17 cellular contexts compared by ENCODE assay signal in genomic region chr4:24991015-24991414, GRCh38. TPM values are rescaled to one million over a fixed set of nuclear protein-coding genes. Genes with fewer than 3 reads are reported as not detected.
DNase-seq lines count a peak whose midpoint lies in the region; ATAC-seq and TF ChIP-seq lines count a peak whose summit lies in the region.
"Had no signal": no experiment of that assay in that cellular context is flagged by ENCODE, and none has a peak within 500 bp of the region (broad histone marks: within the 10 kb centered on the region; RNA-seq: fewer than 3 reads in every experiment).

No MANE protein-coding gene starts in this region.

- H3K27ac ChIP-seq in brain microvascular endothelial cell, result no peak overlapping the region
- H3K27ac ChIP-seq: stomach had no signal

- no peak overlapping the region for H3K4me3 Mint-ChIP-seq in T-helper 17 cell
- H3K4me3 Mint-ChIP-seq: CD4-positive, alpha-beta T cell; natural killer cell treated with Interleukin-12 subunit alpha and Interleukin-12 subunit beta and Interleukin-15 and Interleukin-18, amount 100 ng/mL, for 72 hours had no signal

- ATAC-seq in T-helper 17 cell, result no peak
- ATAC-seq: activated naive CD4-positive, alpha-beta T cell treated with anti-CD3 and anti-CD28 coated beads, Interleukin-2, amount 50 U/mL, for 72 hours; natural killer cell treated with Interleukin-12 subunit alpha and Interleukin-12 subunit beta and Interleukin-15 and Interleukin-18, amount 100 ng/mL, for 72 hours had no signal

- no peaks in the 10 kb centered on the region for H3K36me3 ChIP-seq in brain microvascular endothelial cell (replicated peaks)
- H3K36me3 ChIP-seq: MG63, sigmoid colon, stomach had no signal

- H3K27ac Mint-ChIP-seq in T-helper 17 cell, result no peak overlapping the region
- H3K27ac Mint-ChIP-seq: activated naive CD4-positive, alpha-beta T cell treated with anti-CD3 and anti-CD28 coated beads, Interleukin-2, amount 50 U/mL, for 72 hours; CD4-positive, alpha-beta T cell; natural killer cell treated with Interleukin-12 subunit alpha and Interleukin-12 subunit beta and Interleukin-15 and Interleukin-18, amount 100 ng/mL, for 72 hours had no signal

- TF ChIP-seq CTCF in brain microvascular endothelial cell (IDR thresholded peaks at IDR 0.05; ENCODE audit: low read depth, low read length, missing control alignments), result no peak
- no peak for TF ChIP-seq CTCF in GM13976 (IDR thresholded peaks at IDR 0.05; ENCODE audit: borderline replicate concordance, control extremely low read depth, extremely low read depth, insufficient read depth, missing control alignments)

- no peaks in the 10 kb centered on the region for H3K4me1 Mint-ChIP-seq in T-helper 17 cell

- DNase-seq in HCEC 1CT (peak; percentile 32), brain microvascular endothelial cell (peak; percentile 34), glomerular visceral epithelial cell (ENCODE audit: extremely low spot score) (peak; percentile 40), skeletal muscle cell (ENCODE audit: low read depth) (peak; percentile 24), NCI-H2227 (lab: John Stamatoyannopoulos, UW; ENCODE audit: unreplicated experiment) (no peak), NCI-H2107 (lab: John Stamatoyannopoulos, UW) (no peak), T-helper 17 cell (no peak), GM13976 (ENCODE audit: low spot score) (no peak)
- DNase-seq: CD4-positive, alpha-beta T cell; GF-D8; glutamatergic neuron; H7; MG63; sigmoid colon; stomach had no signal

- no peaks in the 10 kb centered on the region for H3K27me3 ChIP-seq in brain microvascular endothelial cell (replicated peaks)
- H3K27me3 ChIP-seq: MG63, sigmoid colon, stomach had no signal

- H3K4me3 ChIP-seq in brain microvascular endothelial cell (ENCODE audit: low read depth, low read length) (no peak overlapping the region), skeletal muscle cell (ENCODE audit: low read depth, low read length) (no peak overlapping the region)
- H3K4me3 ChIP-seq: MG63, sigmoid colon, stomach had no signal

- no peaks in the 10 kb centered on the region for H3K9me3 ChIP-seq in T-helper 17 cell (ENCODE audit: control insufficient read depth, low read length, poor library complexity, severe bottlenecking)
- H3K9me3 ChIP-seq: MG63 had no signal

- peaks cover 13% of the 10 kb centered on the region for H3K27me3 Mint-ChIP-seq in T-helper 17 cell
- H3K27me3 Mint-ChIP-seq: CD4-positive, alpha-beta T cell had no signal

- H3K36me3 Mint-ChIP-seq in T-helper 17 cell (ENCODE audit: low read depth), result no peaks in the 10 kb centered on the region
- H3K36me3 Mint-ChIP-seq: activated naive CD4-positive, alpha-beta T cell treated with anti-CD3 and anti-CD28 coated beads, Interleukin-2, amount 50 U/mL, for 72 hours; natural killer cell treated with Interleukin-12 subunit alpha and Interleukin-12 subunit beta and Interleukin-15 and Interleukin-18, amount 100 ng/mL, for 72 hours had no signal

- in situ Hi-C loops in brain microvascular endothelial cell (cut with HindIII; ENCODE audit: low pct_ligation_motif_present, low sequenced_read_pairs) (no loop called here), GM13976 (cut with MboI; ENCODE audit: low sequenced_read_pairs, unreplicated experiment) (loop anchor here (25.0 kb wide), 2 partner anchors 371 to 504 kb away; no protein-coding TSS in a partner anchor)

RNA-seq across cellular contexts. Expression of gene LGI2, which starts 39.7 kb away (rescaled TPM):
- total RNA-seq in T-helper 17 cell, result not detected
- total RNA-seq: activated naive CD4-positive, alpha-beta T cell treated with anti-CD3 and anti-CD28 coated beads, Interleukin-2, amount 50 U/mL, for 72 hours; CD4-positive, alpha-beta T cell; natural killer cell treated with Interleukin-12 subunit alpha and Interleukin-12 subunit beta and Interleukin-15 and Interleukin-18, amount 100 ng/mL, for 72 hours had no signal

Comparison
In these comparisons a context has a peak if more than half of its experiments do, and no peak if none do; other contexts are left out.
1. DNase-seq: peak in HCEC 1CT (single experiment), brain microvascular endothelial cell (single experiment), glomerular visceral epithelial cell (single experiment) and skeletal muscle cell (single experiment); none in NCI-H2227 (single experiment), NCI-H2107 (single experiment), T-helper 17 cell (0 of 3) and GM13976 (single experiment).